Comparison of ENCODE assay signal across 11 cellular contexts in genomic region chr3:78204977-78205376, GRCh38.
A peak's percentile ranks its signal among the peaks of the same experiment; 100 is the strongest.
DNase-seq lines count a peak whose midpoint lies in the region; ATAC-seq and TF ChIP-seq lines count a peak whose summit lies in the region.
"Had no signal": no experiment of that assay in that cellular context is flagged by ENCODE, and none has a peak within 500 bp of the region (broad histone marks: within the 10 kb centered on the region; RNA-seq: fewer than 3 reads in every experiment).

No MANE protein-coding gene starts in this region.

- DNase-seq in NCI-H748 (lab: John Stamatoyannopoulos, UW; ENCODE audit: unreplicated experiment): peak; percentile 56
- DNase-seq in NCI-H748 treated with DMSO at 0.1 percent for 48 hours (lab: John Stamatoyannopoulos, UW): no peak
- DNase-seq in Panc1 (ENCODE audit: low read depth, low spot score): no peak
- peak; percentile 67 for DNase-seq in fibroblast of pulmonary artery (ENCODE audit: low read depth)
- no peak for DNase-seq in smooth muscle cell (lab: John Stamatoyannopoulos, UW; ENCODE audit: unreplicated experiment)
- no peak for DNase-seq in stimulated activated CD4-positive, alpha-beta T cell treated with anti-CD3 and anti-CD28 coated beads, Interleukin-15, amount 100 ng/mL, for 24 hours
- DNase-seq in activated CD4-positive, alpha-beta T cell treated with anti-CD3 and anti-CD28 coated beads, Interleukin-2, amount 50 U/mL, for 1 hour: no peak
- DNase-seq: small intestine had no signal

- 27% methylated on average over 5 of the region's 5 CpGs for WGBS in smooth muscle cell (ENCODE audit: low lambda C conversion rate)

- H2AFZ ChIP-seq in smooth muscle cell (ENCODE audit: low read depth): peak overlapping the region; percentile 20

- H3K27me3 ChIP-seq in Panc1 (ENCODE audit: control insufficient read depth, insufficient read depth, low read length): no peaks in the 10 kb centered on the region
- H3K27me3 ChIP-seq in smooth muscle cell (ENCODE audit: low read depth): no peaks in the 10 kb centered on the region
- H3K27me3 ChIP-seq: BLaER1 treated with 17β-estradiol and CSF1 and Interleukin-3, amounts not matched to agents 10 nM and 100 nM; heart left ventricle had no signal

- POLR2A ChIA-PET in Panc1 (lab: Charles Lee): no interaction called here

- H3K36me3 ChIP-seq in Panc1 (ENCODE audit: control insufficient read depth, insufficient read depth, low read length): no peaks in the 10 kb centered on the region
- no peaks in the 10 kb centered on the region for H3K36me3 ChIP-seq in smooth muscle cell (ENCODE audit: low read depth)
- H3K36me3 ChIP-seq: BLaER1 treated with 17β-estradiol and CSF1 and Interleukin-3, amounts not matched to agents 10 nM and 100 nM; heart left ventricle had no signal

- H3K4me3 ChIP-seq in Panc1 (ENCODE audit: low read depth in 2 of 2, low read length in 2 of 2) (no peak overlapping the region), fibroblast of pulmonary artery (replicated peaks; ENCODE audit: low read depth, low read length) (no peak overlapping the region), smooth muscle cell (no peak overlapping the region)
- H3K4me3 ChIP-seq: BLaER1 treated with 17β-estradiol and CSF1 and Interleukin-3, amounts not matched to agents 10 nM and 100 nM; heart left ventricle had no signal

- TF ChIP-seq CTCF in Panc1 (IDR thresholded peaks at IDR 0.05) (0 out of 2 replicates have a peak, but pooled peaks have one; percentile 5), fibroblast of pulmonary artery (IDR thresholded peaks at IDR 0.05; ENCODE audit: low read length, missing control alignments) (peak; percentile 17), smooth muscle cell (IDR thresholded peaks at IDR 0.05; ENCODE audit: borderline replicate concordance, insufficient read depth, poor library complexity, severe bottlenecking) (no peak)

- H3K4me2 ChIP-seq in smooth muscle cell: peak overlapping the region; percentile 72
- H3K4me2 ChIP-seq: BLaER1 treated with 17β-estradiol and CSF1 and Interleukin-3, amounts not matched to agents 10 nM and 100 nM had no signal

- peak overlapping the region; percentile 15 for H3K9ac ChIP-seq in smooth muscle cell (ENCODE audit: low read depth)
- H3K9ac ChIP-seq: BLaER1 treated with 17β-estradiol and CSF1 and Interleukin-3, amounts not matched to agents 10 nM and 100 nM had no signal

- no TSS peak for BruUV-seq in Panc1 (replicated peaks; lab: Mats Ljungman, UMichigan)

- H3K9me3 ChIP-seq in Panc1 (ENCODE audit: control insufficient read depth, insufficient read depth, low read depth, low read length) (no peaks in the 10 kb centered on the region), smooth muscle cell (replicated peaks; ENCODE audit: low read depth) (no peaks in the 10 kb centered on the region)
- H3K9me3 ChIP-seq: BLaER1 treated with 17β-estradiol and CSF1 and Interleukin-3, amounts not matched to agents 10 nM and 100 nM; heart left ventricle had no signal

- no peaks in the 10 kb centered on the region for H4K20me1 ChIP-seq in smooth muscle cell (ENCODE audit: low read depth)
- H4K20me1 ChIP-seq: BLaER1 treated with 17β-estradiol and CSF1 and Interleukin-3, amounts not matched to agents 10 nM and 100 nM had no signal

- ATAC-seq in Panc1: no peak
- no peak for ATAC-seq in GM21786 (IDR thresholded peaks at IDR 0.05; ENCODE audit: unreplicated experiment)

- CTCF ChIA-PET in Panc1 (lab: Charles Lee): no interaction called here

- no peaks in the 10 kb centered on the region for H3F3A ChIP-seq in smooth muscle cell (ENCODE audit: low read depth)

- H3K27ac ChIP-seq in Panc1 (ENCODE audit: low read length) (no peak overlapping the region), smooth muscle cell (ENCODE audit: low read depth) (peak overlapping the region; percentile 67)
- H3K27ac ChIP-seq: BLaER1 treated with 17β-estradiol and CSF1 and Interleukin-3, amounts not matched to agents 10 nM and 100 nM; heart left ventricle had no signal

- no peaks in the 10 kb centered on the region for H3K79me2 ChIP-seq in smooth muscle cell (ENCODE audit: low read depth)

- in situ Hi-C loops in Panc1 (cut with HindIII; ENCODE audit: low pct_unique_long_range_greater_than_20kb, low sequenced_read_pairs): no loop called here

- H3K4me1 ChIP-seq in Panc1 (ENCODE audit: control insufficient read depth, insufficient read depth, low read length) (no peaks in the 10 kb centered on the region), smooth muscle cell (ENCODE audit: low read depth) (no peaks in the 10 kb centered on the region)
- H3K4me1 ChIP-seq: BLaER1 treated with 17β-estradiol and CSF1 and Interleukin-3, amounts not matched to agents 10 nM and 100 nM had no signal

- intact Hi-C loops in Panc1 (cut with micrococcal nuclease; ENCODE audit: unreplicated experiment): no loop called here

Comparison
In these comparisons a context has a peak if more than half of its experiments do, and no peak if none do; other contexts are left out.
1. DNase-seq: peak in NCI-H748 (single experiment) and fibroblast of pulmonary artery (single experiment); none in NCI-H748 treated with DMSO at 0.1 percent for 48 hours (single experiment), Panc1 (single experiment), smooth muscle cell (single experiment), stimulated activated CD4-positive, alpha-beta T cell treated with anti-CD3 and anti-CD28 coated beads, Interleukin-15, amount 100 ng/mL, for 24 hours (single experiment) and activated CD4-positive, alpha-beta T cell treated with anti-CD3 and anti-CD28 coated beads, Interleukin-2, amount 50 U/mL, for 1 hour (single experiment).